ENCODE assay signal across 8 cellular contexts in the genomic region with DNA sequence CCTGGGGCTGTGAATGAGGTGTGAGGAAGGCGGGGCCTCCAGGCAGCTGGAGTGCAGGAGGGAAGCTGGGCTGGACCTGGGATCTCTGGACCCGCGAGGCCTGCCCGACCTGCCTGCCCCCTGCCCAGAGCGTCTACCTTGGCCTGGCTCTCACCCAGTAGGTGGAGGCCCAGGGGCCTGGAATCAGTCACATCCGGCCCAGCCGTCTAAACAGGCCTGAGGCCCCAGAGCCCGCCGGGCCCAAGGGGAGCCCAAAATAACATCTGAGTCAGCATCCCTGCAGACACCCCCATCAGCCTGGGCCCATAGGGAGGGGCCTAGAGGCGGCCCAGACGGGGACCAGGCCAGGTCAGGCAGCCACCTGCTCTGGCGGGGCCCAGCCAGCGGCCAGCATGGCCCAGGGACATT. TPM values are rescaled to one million over a fixed set of nuclear protein-coding genes. Genes with fewer than 3 reads are reported as not detected.
A peak's percentile ranks its signal among the peaks of the same experiment; 100 is the strongest.
DNase-seq lines count a peak whose midpoint lies in the region; ATAC-seq, FAIRE-seq and TF ChIP-seq lines count a peak whose summit lies in the region.

No MANE protein-coding gene starts in this region.

- H3K9me3 Mint-ChIP-seq in endodermal cell: no peaks in the 10 kb centered on the region
- no peaks in the 10 kb centered on the region for H3K9me3 Mint-ChIP-seq in activated CD4-positive, alpha-beta T cell treated with anti-CD3 and anti-CD28 coated beads, Interleukin-2, amount 10 ng/mL, durations not matched to agents 7 days and 5 days

- FAIRE-seq in D721Med (lab: Jason Lieb, UNC): no peak

- no peak overlapping the region for H3K4me3 Mint-ChIP-seq in endodermal cell
- no peak overlapping the region for H3K4me3 Mint-ChIP-seq in activated CD4-positive, alpha-beta T cell treated with anti-CD3 and anti-CD28 coated beads, Interleukin-2, amount 10 ng/mL, durations not matched to agents 7 days and 5 days

- H3K27me3 ChIP-seq in endodermal cell (ENCODE audit: control insufficient read depth, insufficient read depth, low read length, poor library complexity, severe bottlenecking): no peaks in the 10 kb centered on the region

- H3K27ac ChIP-seq in endodermal cell (ENCODE audit: low read depth, low read length): no peak overlapping the region

- H3K4me1 Mint-ChIP-seq in endodermal cell: peaks cover 4% of the 10 kb centered on the region
- no peaks in the 10 kb centered on the region for H3K4me1 Mint-ChIP-seq in activated CD4-positive, alpha-beta T cell treated with anti-CD3 and anti-CD28 coated beads, Interleukin-2, amount 10 ng/mL, durations not matched to agents 7 days and 5 days

- no peaks in the 10 kb centered on the region for H3K9me3 ChIP-seq in endodermal cell (ENCODE audit: control insufficient read depth, low read length)

- no peak for TF ChIP-seq CTCF in endodermal cell (conservative IDR thresholded peaks at IDR 0.05)
- no peak for TF ChIP-seq CTCF in D721Med (IDR thresholded peaks at IDR 0.05; ENCODE audit: insufficient read depth, missing control alignments)

- peaks cover 8% of the 10 kb centered on the region for H3K4me1 ChIP-seq in endodermal cell (ENCODE audit: control insufficient read depth, insufficient read depth, low read length)

- DNase-seq in GDM1 (lab: John Stamatoyannopoulos, UW): peak; percentile 25
- peak; percentile 90 for DNase-seq in endodermal cell
- no peak for DNase-seq in NCI-H2196 (lab: John Stamatoyannopoulos, UW; ENCODE audit: unreplicated experiment)
- DNase-seq in activated CD4-positive, alpha-beta T cell treated with anti-CD3 and anti-CD28 coated beads, Interleukin-2, amount 10 ng/mL, durations not matched to agents 7 days and 5 days: no peak
- DNase-seq in stimulated activated CD4-positive, alpha-beta T cell treated with anti-CD3 and anti-CD28 coated beads, Interleukin-12 subunit alpha, Interleukin-12 subunit beta, amount 100 ng/mL, for 4 hours: no peak
- DNase-seq in D721Med (ENCODE audit: insufficient read length, low spot score): no peak

- H3K4me3 ChIP-seq in endodermal cell (ENCODE audit: low read length): no peak overlapping the region

- 64 to 70% methylated on average over 4 to 13 of the region's 13 CpGs for WGBS in endodermal cell (ENCODE audit: insufficient coverage in 1 of 2, insufficient read length in 1 of 2), 2 experiments

- POLR2A ChIA-PET in activated CD4-positive, alpha-beta T cell treated with anti-CD3 and anti-CD28 coated beads, Interleukin-2, amount 10 ng/mL, durations not matched to agents 7 days and 5 days (lab: Charles Lee): no interaction called here

- no peaks in the 10 kb centered on the region for H3K36me3 Mint-ChIP-seq in endodermal cell (ENCODE audit: low read depth)
- H3K36me3 Mint-ChIP-seq in activated CD4-positive, alpha-beta T cell treated with anti-CD3 and anti-CD28 coated beads, Interleukin-2, amount 10 ng/mL, durations not matched to agents 7 days and 5 days (ENCODE audit: low read depth): no peaks in the 10 kb centered on the region

- no peaks in the 10 kb centered on the region for H3K36me3 ChIP-seq in endodermal cell (ENCODE audit: control insufficient read depth, insufficient read depth, low read length)

- CTCF ChIA-PET in activated CD4-positive, alpha-beta T cell treated with anti-CD3 and anti-CD28 coated beads, Interleukin-2, amount 10 ng/mL, durations not matched to agents 7 days and 5 days (lab: Charles Lee): no interaction called here

- H3K27ac Mint-ChIP-seq in endodermal cell: no peak overlapping the region
- H3K27ac Mint-ChIP-seq in activated CD4-positive, alpha-beta T cell treated with anti-CD3 and anti-CD28 coated beads, Interleukin-2, amount 10 ng/mL, durations not matched to agents 7 days and 5 days: no peak overlapping the region

- no peak overlapping the region for H3K9ac ChIP-seq in endodermal cell (ENCODE audit: extremely low read depth, low read length, poor library complexity, severe bottlenecking)

- peaks cover 11% of the 10 kb centered on the region for H3K27me3 Mint-ChIP-seq in endodermal cell (ENCODE audit: insufficient read depth)
- H3K27me3 Mint-ChIP-seq in activated CD4-positive, alpha-beta T cell treated with anti-CD3 and anti-CD28 coated beads, Interleukin-2, amount 10 ng/mL, durations not matched to agents 7 days and 5 days: peaks cover 2% of the 10 kb centered on the region

- ATAC-seq in GM21360 (IDR thresholded peaks at IDR 0.05; ENCODE audit: unreplicated experiment): peak; percentile 98
- ATAC-seq in HG03354 (IDR thresholded peaks at IDR 0.05; ENCODE audit: poor library complexity, severe bottlenecking, unreplicated experiment): peak; percentile 98

RNA-seq across cellular contexts. Expression of gene ELN, which starts 15.1 kb away (rescaled TPM):
- total RNA-seq in endodermal cell: 1 to 10 TPM in 1 of 2 donors, under 1 TPM in 1; 0.70 to 1.6 TPM
- 78.5 TPM for polyA plus RNA-seq in endodermal cell (2013, experiment 1 of 2)
- polyA plus RNA-seq in endodermal cell (2013, experiment 2 of 2): 61.1 TPM
- not detected for total RNA-seq in activated CD4-positive, alpha-beta T cell treated with anti-CD3 and anti-CD28 coated beads, Interleukin-2, amount 10 ng/mL, durations not matched to agents 7 days and 5 days

Comparison
In these comparisons a context has a peak if more than half of its experiments do, and no peak if none do; other contexts are left out.
1. DNase-seq: peak in GDM1 (single experiment) and endodermal cell (single experiment); none in NCI-H2196 (single experiment), activated CD4-positive, alpha-beta T cell treated with anti-CD3 and anti-CD28 coated beads, Interleukin-2, amount 10 ng/mL, durations not matched to agents 7 days and 5 days (single experiment), stimulated activated CD4-positive, alpha-beta T cell treated with anti-CD3 and anti-CD28 coated beads, Interleukin-12 subunit alpha, Interleukin-12 subunit beta, amount 100 ng/mL, for 4 hours (single experiment) and D721Med (single experiment).